12 cellular contexts compared by ENCODE assay signal in the genomic region with DNA sequence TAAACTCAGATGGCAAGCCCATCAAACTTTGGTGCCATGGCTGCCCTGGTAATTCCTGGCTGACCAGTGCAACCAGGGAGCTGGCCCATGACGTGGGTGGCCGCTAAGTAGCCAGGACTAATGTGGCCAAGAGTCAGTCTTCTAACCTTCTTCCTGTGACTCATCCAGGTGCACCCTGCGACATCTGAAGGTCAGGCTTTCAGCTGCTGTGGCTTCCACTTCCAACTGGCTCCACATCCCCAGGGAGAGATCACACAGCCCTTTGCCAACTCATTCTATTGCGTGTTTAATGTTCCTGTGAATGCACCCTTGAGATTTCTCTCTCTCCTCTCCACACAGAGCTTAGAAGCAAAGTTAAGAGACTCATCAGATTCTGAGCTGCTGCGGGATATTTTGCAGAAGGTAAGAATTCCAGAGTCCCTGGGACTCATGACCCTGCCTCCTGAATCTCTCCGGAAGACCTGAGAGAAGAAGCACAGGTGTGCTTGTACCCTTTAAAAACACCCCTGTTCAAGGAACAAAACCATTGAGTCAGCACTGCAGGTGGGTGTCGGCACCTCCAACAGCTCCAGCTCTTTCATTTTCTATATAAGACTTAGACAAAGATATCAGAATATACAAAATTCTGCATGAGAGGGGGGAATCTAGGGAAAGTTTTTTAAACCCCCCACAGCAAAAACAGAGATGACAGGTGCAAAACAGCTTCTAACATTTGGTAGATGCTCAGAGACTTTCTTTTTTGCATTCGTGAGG. TPM values are rescaled to one million over a fixed set of nuclear protein-coding genes. Genes with fewer than 3 reads are reported as not detected.
DNase-seq lines count a peak whose midpoint lies in the region; ATAC-seq and TF ChIP-seq lines count a peak whose summit lies in the region.
"Not testable (repeated sequence)": the region's sequence is repeated elsewhere in the genome, so short reads cannot be mapped to it uniquely, and the experiment has no call there.
"Had no signal": no experiment of that assay in that cellular context is flagged by ENCODE, and none has a peak within 500 bp of the region (broad histone marks: within the 10 kb centered on the region; RNA-seq: fewer than 3 reads in every experiment).

No MANE protein-coding gene starts in this region.

- H3K36me3 Mint-ChIP-seq in CD4-positive, alpha-beta T cell (ENCODE audit: low read depth) = peaks cover 14% of the 10 kb centered on the region
- H3K36me3 Mint-ChIP-seq in H9 (ENCODE audit: insufficient read depth in 1 of 3, low read depth in 3 of 3); osteocyte (ENCODE audit: unreplicated experiment): not testable (repeated sequence)
- peaks cover 10% of the 10 kb centered on the region for H3K36me3 Mint-ChIP-seq in activated naive CD8-positive, alpha-beta T cell treated with anti-CD3 and anti-CD28 coated beads for 36 hours

- H3K56ac ChIP-seq in H9 (ENCODE audit: insufficient read length, low read depth, low read length) = not testable (repeated sequence)

- not testable (repeated sequence) for H3K4me1 ChIP-seq in H9 (ENCODE audit: insufficient read depth, low read length)

- H4K5ac ChIP-seq in H9 (ENCODE audit: insufficient read length, low read depth, low read length) = not testable (repeated sequence)

- not testable (repeated sequence) for H4K8ac ChIP-seq in H9 (replicated peaks; ENCODE audit: insufficient read length, low read depth, low read length)

- POLR2A ChIA-PET in CD4-positive, alpha-beta T cell (lab: Charles Lee) = not testable (repeated sequence)

- H2BK20ac ChIP-seq in H9 (ENCODE audit: low read depth, low read length, poor library complexity, severe bottlenecking) = not testable (repeated sequence)

- CTCF ChIA-PET in CD4-positive, alpha-beta T cell (lab: Charles Lee) = not testable (repeated sequence)

- WGBS in H9 (ENCODE audit: extremely low coverage, insufficient read length, low lambda C conversion rate) = no CpG with 5 or more reads among the region's 8 CpGs

- not testable (repeated sequence) for H3K18ac ChIP-seq in H9 (ENCODE audit: insufficient read length, low read depth, low read length)

- H3K27me3 Mint-ChIP-seq in CD4-positive, alpha-beta T cell; H9 (ENCODE audit: low read depth); activated naive CD8-positive, alpha-beta T cell treated with anti-CD3 and anti-CD28 coated beads for 36 hours; osteocyte (ENCODE audit: unreplicated experiment): not testable (repeated sequence)

- not testable (repeated sequence) for H3K4ac ChIP-seq in H9 (ENCODE audit: low read depth, low read length)

- H2AFZ ChIP-seq in H9 (ENCODE audit: low read length) = not testable (repeated sequence)

- H2BK15ac ChIP-seq in H9 (ENCODE audit: low read depth, low read length) = not testable (repeated sequence)

- not testable (repeated sequence) for H4K91ac ChIP-seq in H9 (ENCODE audit: insufficient read length, low read depth, low read length)

- not testable (repeated sequence) for H3K9me3 Mint-ChIP-seq in CD4-positive, alpha-beta T cell; H9; activated naive CD8-positive, alpha-beta T cell treated with anti-CD3 and anti-CD28 coated beads for 36 hours; osteocyte (ENCODE audit: unreplicated experiment)

- not testable (repeated sequence) for H4K20me1 ChIP-seq in H9 (ENCODE audit: control insufficient read depth, insufficient read depth, insufficient read length)

- DNase-seq in CD4-positive, alpha-beta T cell; H9; activated naive CD8-positive, alpha-beta T cell treated with anti-CD3 and anti-CD28 coated beads for 36 hours: not testable (repeated sequence)
- DNase-seq in NCI-H187 treated with DMSO at 0.1 percent for 48 hours (lab: John Stamatoyannopoulos, UW) (peak; percentile 46), RPMI8226 (peak; percentile 66), hepatic stellate cell (ENCODE audit: low spot score) (peak; percentile 28), osteocyte (ENCODE audit: extremely low spot score, unreplicated experiment) (peak; percentile 46)

- not testable (repeated sequence) for H3K23me2 ChIP-seq in H9 (ENCODE audit: insufficient read length, low read depth, low read length, poor library complexity, severe bottlenecking)

- H2BK12ac ChIP-seq in H9 (ENCODE audit: insufficient read length, low read depth, low read length) = not testable (repeated sequence)

- not testable (repeated sequence) for H3K4me2 ChIP-seq in H9 (ENCODE audit: insufficient read depth, insufficient read length, low read length)

- not testable (repeated sequence) for H3K79me1 ChIP-seq in H9 (ENCODE audit: insufficient read depth, low read depth, low read length, poor library complexity, severe bottlenecking)

- peaks cover 25% of the 10 kb centered on the region for H3K4me1 Mint-ChIP-seq in CD4-positive, alpha-beta T cell (ENCODE audit: low read depth)
- H3K4me1 Mint-ChIP-seq in H9 = peaks cover 18% of the 10 kb centered on the region in 2 experiments
- peaks cover 30% of the 10 kb centered on the region for H3K4me1 Mint-ChIP-seq in activated naive CD8-positive, alpha-beta T cell treated with anti-CD3 and anti-CD28 coated beads for 36 hours
- H3K4me1 Mint-ChIP-seq in osteocyte (ENCODE audit: unreplicated experiment) = peaks cover 21% of the 10 kb centered on the region

- H3T11ph ChIP-seq in H9 (ENCODE audit: low read length) = not testable (repeated sequence)

- not testable (repeated sequence) for H3K23ac ChIP-seq in H9 (ENCODE audit: insufficient read length, low read depth, low read length)

- TF ChIP-seq CTCF in CD4-positive, alpha-beta T cell (IDR thresholded peaks at IDR 0.05); H9 (conservative IDR thresholded peaks at IDR 0.05); osteocyte (IDR thresholded peaks at IDR 0.05): not testable (repeated sequence)

- not testable (repeated sequence) for H3K27ac ChIP-seq in CD4-positive, alpha-beta T cell (ENCODE audit: low read depth, low read length); H9 (ENCODE audit: insufficient read length, low read depth, low read length)

- not testable (repeated sequence) for H2BK120ac ChIP-seq in H9 (ENCODE audit: low read depth, low read length, poor library complexity, severe bottlenecking)

- intact Hi-C loops in CD4-positive, alpha-beta T cell (cut with DNase I, micrococcal nuclease) = loop anchor here in 1 of 2 experiments (5.0 to 10.0 kb wide), 4 partner anchors 315 to 643 kb away; a partner anchor contains a TSS

- not testable (repeated sequence) for H3K27me3 ChIP-seq in CD4-positive, alpha-beta T cell (ENCODE audit: control insufficient read depth, insufficient read depth, low read length); H9 (ENCODE audit: insufficient read depth, low read length)

- H3K14ac ChIP-seq in H9 (ENCODE audit: insufficient read depth, low read length) = not testable (repeated sequence)

- peak overlapping the region; percentile 23 for H3K9ac ChIP-seq in H9 (ENCODE audit: extremely low read depth, insufficient read length, low read length)

- peak overlapping the region; percentile 30 for H3K4me3 Mint-ChIP-seq in CD4-positive, alpha-beta T cell
- not testable (repeated sequence) for H3K4me3 Mint-ChIP-seq in H9; activated naive CD8-positive, alpha-beta T cell treated with anti-CD3 and anti-CD28 coated beads for 36 hours; osteocyte (ENCODE audit: unreplicated experiment)

- not testable (repeated sequence) for ATAC-seq in CD4-positive, alpha-beta T cell (ENCODE audit: poor library complexity)

- H3K27ac Mint-ChIP-seq in CD4-positive, alpha-beta T cell; H9; osteocyte (ENCODE audit: unreplicated experiment): not testable (repeated sequence)
- peak overlapping the region; percentile 5 for H3K27ac Mint-ChIP-seq in activated naive CD8-positive, alpha-beta T cell treated with anti-CD3 and anti-CD28 coated beads for 36 hours

- H3K79me2 ChIP-seq in H9 (ENCODE audit: insufficient read depth, low read length) = not testable (repeated sequence)

- H2AK5ac ChIP-seq in H9 (ENCODE audit: insufficient read length, low read length) = not testable (repeated sequence)

- H2BK5ac ChIP-seq in H9 (ENCODE audit: insufficient read length, low read length) = not testable (repeated sequence)

- H3K9me3 ChIP-seq in CD4-positive, alpha-beta T cell (ENCODE audit: control insufficient read depth, low read length); H9 (ENCODE audit: control insufficient read depth, low read depth, low read length): not testable (repeated sequence)

RNA-seq across cellular contexts. Expression of a gene that starts 43.4 kb away (rescaled TPM):
- total RNA-seq in CD4-positive, alpha-beta T cell = not detected
- total RNA-seq in H9 (2021) (not detected in 2 replicates), osteocyte (not detected in 2 replicates)
- total RNA-seq in activated naive CD8-positive, alpha-beta T cell treated with anti-CD3 and anti-CD28 coated beads for 36 hours = not detected
- total RNA-seq: B cell; CD8-positive, alpha-beta memory T cell; G401; GM12878; Right ventricle myocardium superior had no signal
